ENCODE assay signal across 27 cellular contexts in the genomic region with DNA sequence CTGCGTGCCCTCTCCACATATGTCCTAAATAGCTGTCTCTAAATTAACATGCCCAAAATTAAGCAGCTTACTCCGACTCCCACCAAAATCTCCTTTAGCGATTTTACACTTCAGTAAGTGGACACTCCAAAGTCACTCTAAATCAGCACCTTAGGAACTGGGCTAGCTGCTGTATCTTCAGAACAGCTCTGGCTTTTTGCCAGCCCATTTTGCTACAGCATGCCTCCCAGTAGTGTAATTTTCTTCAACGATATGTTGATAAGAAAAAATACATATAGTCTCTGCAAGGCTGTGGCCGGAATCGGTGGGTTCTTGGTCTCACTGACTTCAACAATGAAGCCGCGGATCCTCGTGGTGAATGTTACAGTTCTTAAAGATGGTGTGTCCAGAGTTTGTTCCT.
"Had no signal": no experiment of that assay in that cellular context is flagged by ENCODE, and none has a peak within 500 bp of the region (broad histone marks: within the 10 kb centered on the region; RNA-seq: fewer than 3 reads in every experiment).

No MANE protein-coding gene starts in this region.

- H3K27ac Mint-ChIP-seq: stimulated activated memory B cell treated with anti-CD40 and anti-IgM and Interleukin-4, amounts not matched to agents 10 μg/mL and 1 μg/mL and 100 μg/mL, for 72 hours; stimulated activated naive B cell treated with anti-CD40 and anti-IgM and Interleukin-4, amounts not matched to agents 10 μg/mL and 1 μg/mL and 100 μg/mL, for 72 hours; stimulated activated naive CD8-positive, alpha-beta T cell treated with anti-CD3 and anti-CD28 coated beads, Interleukin-15, amount 100 ng/mL, for 72 hours; stimulated activated naive CD8-positive, alpha-beta T cell treated with anti-CD3 and anti-CD28 coated beads, Interleukin-15, Interleukin-2, amounts not matched to agents 100 ng/mL and 50 ng/mL, for 24 hours; type B pancreatic cell had no signal

- H3K27me3 ChIP-seq: stomach, suprapubic skin, testis, tibial artery, tibial nerve, transverse colon, upper lobe of left lung, upper lobe of right lung, uterus, vagina had no signal

- ATAC-seq: stimulated activated memory B cell treated with anti-CD40 and anti-IgM and Interleukin-4, amounts not matched to agents 10 μg/mL and 1 μg/mL and 100 μg/mL, for 72 hours; stimulated activated naive B cell treated with anti-CD40 and anti-IgM and Interleukin-4, amounts not matched to agents 10 μg/mL and 1 μg/mL and 100 μg/mL, for 72 hours; stimulated activated naive CD8-positive, alpha-beta T cell treated with anti-CD3 and anti-CD28 coated beads, Interleukin-15, amount 100 ng/mL, for 72 hours; stimulated activated naive CD8-positive, alpha-beta T cell treated with anti-CD3 and anti-CD28 coated beads, Interleukin-15, Interleukin-2, amounts not matched to agents 100 U/mL and 50 U/mL, for 24 hours; upper lobe of right lung had no signal

- H3K4me1 Mint-ChIP-seq: stimulated activated memory B cell treated with anti-CD40 and anti-IgM and Interleukin-4, amounts not matched to agents 10 μg/mL and 1 μg/mL and 100 μg/mL, for 72 hours; stimulated activated naive B cell treated with anti-CD40 and anti-IgM and Interleukin-4, amounts not matched to agents 10 μg/mL and 1 μg/mL and 100 μg/mL, for 72 hours; stimulated activated naive CD8-positive, alpha-beta T cell treated with anti-CD3 and anti-CD28 coated beads, Interleukin-15, amount 100 ng/mL, for 72 hours had no signal

- DNase-seq: stimulated activated CD4-positive, alpha-beta T cell treated with anti-CD3 and anti-CD28 coated beads, Interleukin-2, amount 100 ng/mL, for 24 hours; stimulated activated CD4-positive, alpha-beta T cell treated with anti-CD3 and anti-CD28 coated beads, Interleukin-2, amount 100 ng/mL, for 48 hours; stimulated activated CD4-positive, alpha-beta T cell treated with anti-CD3 and anti-CD28 coated beads, Interleukin-4, amount 100 ng/mL, for 1 hour; stimulated activated CD4-positive, alpha-beta T cell treated with anti-CD3 and anti-CD28 coated beads, Interleukin-4, amount 100 ng/mL, for 24 hours; stimulated activated CD4-positive, alpha-beta T cell treated with anti-CD3 and anti-CD28 coated beads, Interleukin-4, amount 100 ng/mL, for 4 hours; stimulated activated CD8-positive, alpha-beta memory T cell treated with anti-CD3 and anti-CD28 coated beads, Interleukin-4, amount 100 ng/mL, for 48 hours; stimulated activated naive B cell treated with anti-CD40 and anti-IgM and Interleukin-4, amounts not matched to agents 10 μg/mL and 1 μg/mL and 100 μg/mL, for 72 hours; stimulated activated naive CD4-positive, alpha-beta T cell; stimulated activated naive CD4-positive, alpha-beta T cell treated with Interleukin-2 at 50 U/mL for 16 hours; stimulated activated naive CD8-positive, alpha-beta T cell treated with anti-CD3 and anti-CD28 coated beads, Interleukin-15, amount 100 ng/mL, for 72 hours; stimulated activated naive CD8-positive, alpha-beta T cell treated with anti-CD3 and anti-CD28 coated beads, Interleukin-15, Interleukin-2, amounts not matched to agents 100 U/mL and 50 U/mL, for 24 hours; stomach; substantia nigra; testis; tibial artery; transverse colon; trophoblast cell; upper lobe of left lung; upper lobe of right lung; uterus had no signal

- H3K27ac ChIP-seq: stomach, suprapubic skin, testis, thoracic aorta, tibial artery, tibial nerve, transverse colon, upper lobe of left lung, upper lobe of right lung, uterus, vagina had no signal

- H3K4me3 Mint-ChIP-seq: stimulated activated memory B cell treated with anti-CD40 and anti-IgM and Interleukin-4, amounts not matched to agents 10 μg/mL and 1 μg/mL and 100 μg/mL, for 72 hours; stimulated activated naive B cell treated with anti-CD40 and anti-IgM and Interleukin-4, amounts not matched to agents 10 μg/mL and 1 μg/mL and 100 μg/mL, for 72 hours; stimulated activated naive CD8-positive, alpha-beta T cell treated with anti-CD3 and anti-CD28 coated beads, Interleukin-15, amount 100 ng/mL, for 72 hours; stimulated activated naive CD8-positive, alpha-beta T cell treated with anti-CD3 and anti-CD28 coated beads, Interleukin-15, Interleukin-2, amounts not matched to agents 100 ng/mL and 50 ng/mL, for 24 hours; type B pancreatic cell had no signal

- H3K4me3 ChIP-seq: stomach, suprapubic skin, testis, thoracic aorta, tibial artery, tibial nerve, transverse colon, upper lobe of left lung, upper lobe of right lung, uterus, vagina had no signal

- H3K9me3 Mint-ChIP-seq: type B pancreatic cell had no signal

- H3K36me3 Mint-ChIP-seq: stimulated activated memory B cell treated with anti-CD40 and anti-IgM and Interleukin-4, amounts not matched to agents 10 μg/mL and 1 μg/mL and 100 μg/mL, for 72 hours; stimulated activated naive B cell treated with anti-CD40 and anti-IgM and Interleukin-4, amounts not matched to agents 10 μg/mL and 1 μg/mL and 100 μg/mL, for 72 hours; type B pancreatic cell had no signal

- H3K4me1 ChIP-seq: stomach, suprapubic skin, testis, tibial artery, tibial nerve, transverse colon, upper lobe of left lung, upper lobe of right lung, uterus, vagina had no signal

- H3K9me3 ChIP-seq: suprapubic skin, testis, thoracic aorta, tibial artery, transverse colon, upper lobe of left lung, upper lobe of right lung, uterus, vagina had no signal

- H3K36me3 ChIP-seq: stomach, suprapubic skin, thoracic aorta, tibial artery, tibial nerve, transverse colon, upper lobe of left lung, upper lobe of right lung, uterus, vagina had no signal
